Comparison of ENCODE assay signal across 1 cellular context in genomic region chr1:22204989-22205913, GRCh38.
TF ChIP-seq lines count a peak whose summit lies in the region.

No MANE protein-coding gene starts in this region.

TF ChIP-seq in K562, 482 proteins besides CTCF, POLR2A, EP300 and RAD21 (continued from another document):
- TF ChIP-seq, protein P1, sequence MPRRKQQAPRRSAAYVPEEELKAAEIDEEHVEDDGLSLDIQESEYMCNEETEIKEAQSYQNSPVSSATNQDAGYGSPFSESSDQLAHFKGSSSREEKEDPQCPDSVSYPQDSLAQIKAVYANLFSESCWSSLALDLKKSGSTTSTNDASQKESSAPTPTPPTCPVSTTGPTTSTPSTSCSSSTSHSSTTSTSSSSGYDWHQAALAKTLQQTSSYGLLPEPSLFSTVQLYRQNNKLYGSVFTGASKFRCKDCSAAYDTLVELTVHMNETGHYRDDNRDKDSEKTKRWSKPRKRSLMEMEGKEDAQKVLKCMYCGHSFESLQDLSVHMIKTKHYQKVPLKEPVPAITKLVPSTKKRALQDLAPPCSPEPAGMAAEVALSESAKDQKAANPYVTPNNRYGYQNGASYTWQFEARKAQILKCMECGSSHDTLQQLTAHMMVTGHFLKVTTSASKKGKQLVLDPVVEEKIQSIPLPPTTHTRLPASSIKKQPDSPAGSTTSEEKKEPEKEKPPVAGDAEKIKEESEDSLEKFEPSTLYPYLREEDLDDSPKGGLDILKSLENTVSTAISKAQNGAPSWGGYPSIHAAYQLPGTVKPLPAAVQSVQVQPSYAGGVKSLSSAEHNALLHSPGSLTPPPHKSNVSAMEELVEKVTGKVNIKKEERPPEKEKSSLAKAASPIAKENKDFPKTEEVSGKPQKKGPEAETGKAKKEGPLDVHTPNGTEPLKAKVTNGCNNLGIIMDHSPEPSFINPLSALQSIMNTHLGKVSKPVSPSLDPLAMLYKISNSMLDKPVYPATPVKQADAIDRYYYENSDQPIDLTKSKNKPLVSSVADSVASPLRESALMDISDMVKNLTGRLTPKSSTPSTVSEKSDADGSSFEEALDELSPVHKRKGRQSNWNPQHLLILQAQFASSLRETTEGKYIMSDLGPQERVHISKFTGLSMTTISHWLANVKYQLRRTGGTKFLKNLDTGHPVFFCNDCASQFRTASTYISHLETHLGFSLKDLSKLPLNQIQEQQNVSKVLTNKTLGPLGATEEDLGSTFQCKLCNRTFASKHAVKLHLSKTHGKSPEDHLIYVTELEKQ (CRISPR knock-in tag; IDR thresholded peaks at IDR 0.05) = no peak
- peak; percentile 61 for TF ChIP-seq ZNF407 (IDR thresholded peaks at IDR 0.05; ENCODE audit: low read depth)
